In the genomic region with DNA sequence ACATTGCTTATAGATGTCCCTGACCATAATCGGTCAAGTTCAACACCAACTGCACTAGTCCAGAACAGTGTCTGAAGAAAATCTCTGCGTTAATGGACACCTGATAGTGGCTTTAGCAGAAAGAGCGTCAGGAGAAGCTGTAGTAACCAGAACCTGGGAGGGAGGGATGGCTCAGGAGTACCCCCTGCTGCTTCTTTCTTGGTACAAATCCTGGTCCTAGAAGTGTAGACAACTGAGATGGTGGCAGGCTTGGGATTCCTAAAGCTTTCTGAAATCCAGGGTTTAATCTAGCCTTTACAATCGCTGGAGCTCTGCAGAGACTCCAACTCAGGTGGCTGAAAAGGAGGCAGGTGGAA, we compare ENCODE assay signal across 9 cellular contexts. TPM values are rescaled to one million over a fixed set of nuclear protein-coding genes. Genes with fewer than 3 reads are reported as not detected.
DNase-seq lines count a peak whose midpoint lies in the region; ATAC-seq and TF ChIP-seq lines count a peak whose summit lies in the region.
"Had no signal": no experiment of that assay in that cellular context is flagged by ENCODE, and none has a peak within 500 bp of the region (broad histone marks: within the 10 kb centered on the region; RNA-seq: fewer than 3 reads in every experiment).

No MANE protein-coding gene starts in this region.

- no peaks in the 10 kb centered on the region for H3K27me3 ChIP-seq in GM06990 (replicated peaks; ENCODE audit: control insufficient read depth, insufficient read depth, low read length)
- H3K27me3 ChIP-seq in OCI-LY3 (ENCODE audit: low read depth, low read length) = no peaks in the 10 kb centered on the region
- H3K27me3 ChIP-seq in skeletal muscle satellite cell (ENCODE audit: control insufficient read depth, insufficient read depth, low read length) = no peaks in the 10 kb centered on the region

- peaks cover 48% of the 10 kb centered on the region for H4K20me1 ChIP-seq in OCI-LY3 (ENCODE audit: insufficient read depth, low read length)

- DNase-seq in GM06990 (ENCODE audit: extremely low read depth, insufficient read length) (no peak), epithelial cell of proximal tubule (ENCODE audit: low read depth) (no peak), sciatic nerve (ENCODE audit: low spot score) (no peak), NCI-H2081 treated with DMSO at 0.1 percent for 48 hours (lab: John Stamatoyannopoulos, UW) (no peak)
- DNase-seq: hippocampal formation had no signal

- H3K36me3 ChIP-seq in GM06990 (ENCODE audit: control insufficient read depth, insufficient read depth, low read length) (peaks cover 9% of the 10 kb centered on the region), OCI-LY3 (replicated peaks; ENCODE audit: low read depth, low read length) (peaks cover 52% of the 10 kb centered on the region), skeletal muscle satellite cell (ENCODE audit: insufficient read depth, low read length) (peaks cover 31% of the 10 kb centered on the region)

- no peaks in the 10 kb centered on the region for H3K9me3 ChIP-seq in OCI-LY3 (ENCODE audit: insufficient read depth, low read length)
- no peaks in the 10 kb centered on the region for H3K9me3 ChIP-seq in skeletal muscle satellite cell (replicated peaks; ENCODE audit: low read length)

- intact Hi-C loops in sciatic nerve (cut with DNase I) = no loop called here

- H3K4me3 ChIP-seq in GM06990 (replicated peaks; ENCODE audit: low read depth, low read length) (peak overlapping the region; percentile 51), OCI-LY3 (ENCODE audit: low read length) (peak overlapping the region; percentile 95), epithelial cell of proximal tubule (ENCODE audit: low read depth, low read length) (peak overlapping the region; percentile 24), skeletal muscle satellite cell (ENCODE audit: low read length) (no peak overlapping the region)

- H3K79me2 ChIP-seq in OCI-LY3 (ENCODE audit: low read length) = peaks cover 99% of the 10 kb centered on the region

- ATAC-seq in sciatic nerve (no peak), GM18498 (IDR thresholded peaks at IDR 0.05; ENCODE audit: unreplicated experiment) (no peak)
- ATAC-seq in activated CD4-positive, CD25-positive, alpha-beta regulatory T cell treated with anti-CD3 and anti-CD28 coated beads, Interleukin-2, amount 50 U/mL, for 24 hours = no peak

- TF ChIP-seq CTCF in GM06990 (IDR thresholded peaks at IDR 0.05; ENCODE audit: insufficient read depth, low read length, poor library complexity, severe bottlenecking) = peak; percentile 4
- peak; percentile 23 for TF ChIP-seq CTCF in OCI-LY3 (IDR thresholded peaks at IDR 0.05; ENCODE audit: low read depth, low read length)
- TF ChIP-seq CTCF in epithelial cell of proximal tubule (conservative IDR thresholded peaks at IDR 0.05; ENCODE audit: low read depth, low read length) = peak; percentile 44

- H3K27ac ChIP-seq in OCI-LY3 (ENCODE audit: low read length) = peak overlapping the region; percentile 95

- H3K9ac ChIP-seq in OCI-LY3 (ENCODE audit: low read length) (peak overlapping the region; percentile 95), skeletal muscle satellite cell (ENCODE audit: low read depth, low read length) (peak overlapping the region; percentile 91)

- H3K4me1 ChIP-seq in OCI-LY3 (ENCODE audit: low read length) (peaks cover 78% of the 10 kb centered on the region), skeletal muscle satellite cell (ENCODE audit: control insufficient read depth, insufficient read depth, low read length) (peaks cover 67% of the 10 kb centered on the region)

- H2AFZ ChIP-seq in OCI-LY3 (ENCODE audit: low read depth, low read length) = no peak overlapping the region

- H3K4me2 ChIP-seq in OCI-LY3 (ENCODE audit: low read length) (peak overlapping the region; percentile 85), skeletal muscle satellite cell (ENCODE audit: low read length) (peak overlapping the region; percentile 80)

RNA-seq across cellular contexts. Expression of a gene that starts 5.4 kb away (rescaled TPM):
- total RNA-seq in epithelial cell of proximal tubule (6.6 and 9.5 TPM in 2 replicates), sciatic nerve (19.1 TPM)
- 4.3 and 4.6 TPM in 2 replicates for total RNA-seq in skeletal muscle satellite cell (2012; rRNA removed)

RNA-seq across cellular contexts. Expression of a gene that starts 49.5 kb away (rescaled TPM):
- not detected in 2 replicates for total RNA-seq in epithelial cell of proximal tubule
- total RNA-seq in skeletal muscle satellite cell (2012; rRNA removed) = not detected in 2 replicates
- total RNA-seq in sciatic nerve = not detected
